18 cellular contexts compared by ENCODE assay signal in the genomic region with DNA sequence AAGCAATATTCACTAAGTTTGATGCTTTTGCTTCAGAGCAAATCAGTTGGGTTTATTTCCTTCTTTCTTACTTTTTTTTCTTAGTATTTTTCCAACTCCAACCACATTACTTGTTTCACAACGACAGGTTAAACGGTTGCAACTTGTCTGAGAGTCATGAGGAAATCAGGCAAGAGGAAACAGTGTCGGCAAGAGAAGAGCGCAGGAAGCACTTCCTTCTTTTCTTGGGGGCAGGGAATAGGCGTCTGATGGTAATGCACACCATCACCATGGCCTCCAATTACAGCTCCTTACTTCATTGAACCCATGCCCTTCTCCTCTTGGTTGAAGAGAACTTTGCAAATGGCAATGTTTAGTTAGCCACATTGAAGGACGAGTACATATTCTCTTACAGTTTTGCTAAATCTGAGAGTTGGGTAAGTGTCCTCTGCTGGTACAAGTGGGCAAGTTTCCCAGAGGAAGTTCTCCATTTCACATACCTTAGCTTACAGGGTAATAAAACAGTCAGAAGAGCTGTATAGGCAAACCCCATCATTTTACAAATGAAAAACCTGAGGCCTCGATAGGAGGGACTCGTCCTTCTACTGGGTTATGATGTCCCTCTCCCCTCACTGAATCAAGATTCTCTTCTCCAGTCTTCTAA. TPM values are rescaled to one million over a fixed set of nuclear protein-coding genes. Genes with fewer than 3 reads are reported as not detected.
DNase-seq lines count a peak whose midpoint lies in the region; ATAC-seq and TF ChIP-seq lines count a peak whose summit lies in the region.
"Had no signal": no experiment of that assay in that cellular context is flagged by ENCODE, and none has a peak within 500 bp of the region (broad histone marks: within the 10 kb centered on the region; RNA-seq: fewer than 3 reads in every experiment).

No MANE protein-coding gene starts in this region.

- ATAC-seq in right lobe of liver (peak; percentile 38 to 63 (median 42)), HG02973 (IDR thresholded peaks at IDR 0.05; ENCODE audit: unreplicated experiment) (no peak), HG03457 (IDR thresholded peaks at IDR 0.05; ENCODE audit: unreplicated experiment) (no peak), GM21529 (IDR thresholded peaks at IDR 0.05; ENCODE audit: unreplicated experiment) (no peak)
- ATAC-seq: activated CD4-positive, CD25-positive, alpha-beta regulatory T cell treated with anti-CD3 and anti-CD28 coated beads, Interleukin-2, amount 50 U/mL, for 24 hours; gastrocnemius medialis; HCT116; stimulated activated naive CD8-positive, alpha-beta T cell treated with anti-CD3 and anti-CD28 coated beads, Interleukin-15, amount 100 ng/mL, for 72 hours had no signal

- peak; percentile 62 for DNase-seq in Ammon's horn (ENCODE audit: low spot score)
- DNase-seq in Kasumi-1 (lab: John Stamatoyannopoulos, UW): peak; percentile 92
- no peak for DNase-seq in T-helper 2 cell treated with Interferon-gamma antibody and Interleukin-4, amounts not matched to agents 5 μg/mL and 100 μg/mL, for 36 hours (ENCODE audit: low spot score)
- DNase-seq in right lobe of liver: no peak
- DNase-seq in stimulated activated CD4-positive, alpha-beta T cell treated with anti-CD3 and anti-CD28 coated beads, Interleukin-15, amount 100 ng/mL, for 24 hours: no peak
- DNase-seq: activated gamma-delta T cell; gastrocnemius medialis; NCI-H1092 treated with DMSO at 0.1 percent for 48 hours; NCI-H2171; stimulated activated naive CD8-positive, alpha-beta T cell treated with anti-CD3 and anti-CD28 coated beads, Interleukin-15, amount 100 ng/mL, for 72 hours had no signal

- no peaks in the 10 kb centered on the region for H3K9me3 ChIP-seq in right lobe of liver
- H3K9me3 ChIP-seq: gastrocnemius medialis, vagina had no signal

- H3K27me3 ChIP-seq in right lobe of liver: no peaks in the 10 kb centered on the region
- H3K27me3 ChIP-seq: gastrocnemius medialis, vagina had no signal

- no peaks in the 10 kb centered on the region for H3K36me3 Mint-ChIP-seq in T-helper 2 cell treated with Interferon-gamma antibody and Interleukin-4, amounts not matched to agents 5 μg/mL and 100 μg/mL, for 36 hours (ENCODE audit: low read depth)

- H3K4me1 Mint-ChIP-seq in T-helper 2 cell treated with Interferon-gamma antibody and Interleukin-4, amounts not matched to agents 5 μg/mL and 100 μg/mL, for 36 hours (ENCODE audit: low read depth): peaks cover 23% of the 10 kb centered on the region
- H3K4me1 Mint-ChIP-seq: neural crest cell; stimulated activated naive CD8-positive, alpha-beta T cell treated with anti-CD3 and anti-CD28 coated beads, Interleukin-15, amount 100 ng/mL, for 72 hours had no signal

- H3K4me3 Mint-ChIP-seq in T-helper 2 cell treated with Interferon-gamma antibody and Interleukin-4, amounts not matched to agents 5 μg/mL and 100 μg/mL, for 36 hours: peak overlapping the region; percentile 21
- H3K4me3 Mint-ChIP-seq: neural crest cell; stimulated activated naive CD8-positive, alpha-beta T cell treated with anti-CD3 and anti-CD28 coated beads, Interleukin-15, amount 100 ng/mL, for 72 hours had no signal

- H3K4me1 ChIP-seq in right lobe of liver: no peaks in the 10 kb centered on the region

- TF ChIP-seq CTCF in right lobe of liver (IDR thresholded peaks at IDR 0.05): no peak

- H3K27ac Mint-ChIP-seq in T-helper 2 cell treated with Interferon-gamma antibody and Interleukin-4, amounts not matched to agents 5 μg/mL and 100 μg/mL, for 36 hours: no peak overlapping the region
- H3K27ac Mint-ChIP-seq: stimulated activated naive CD8-positive, alpha-beta T cell treated with anti-CD3 and anti-CD28 coated beads, Interleukin-15, amount 100 ng/mL, for 72 hours had no signal

- peak overlapping the region in 1 of 3 donors; percentile 45 for H3K27ac ChIP-seq in right lobe of liver
- H3K27ac ChIP-seq: gastrocnemius medialis, vagina had no signal

- no peak for TF ChIP-seq POLR2A in right lobe of liver (IDR thresholded peaks at IDR 0.05)

- no peak overlapping the region for H3K4me3 ChIP-seq in right lobe of liver
- H3K4me3 ChIP-seq: gastrocnemius medialis, vagina had no signal

- 62% methylated on average over 8 of the region's 8 CpGs for WGBS in right lobe of liver (ENCODE audit: insufficient coverage, low coverage, low lambda C conversion rate, missing lambda C conversion rate)

- H3K9me3 Mint-ChIP-seq in T-helper 2 cell treated with Interferon-gamma antibody and Interleukin-4, amounts not matched to agents 5 μg/mL and 100 μg/mL, for 36 hours: no peaks in the 10 kb centered on the region
- H3K9me3 Mint-ChIP-seq: neural crest cell; stimulated activated naive CD8-positive, alpha-beta T cell treated with anti-CD3 and anti-CD28 coated beads, Interleukin-15, amount 100 ng/mL, for 72 hours had no signal

- H3K36me3 ChIP-seq in right lobe of liver: no peaks in the 10 kb centered on the region
- H3K36me3 ChIP-seq: gastrocnemius medialis, vagina had no signal

- no peaks in the 10 kb centered on the region for H3K27me3 Mint-ChIP-seq in T-helper 2 cell treated with Interferon-gamma antibody and Interleukin-4, amounts not matched to agents 5 μg/mL and 100 μg/mL, for 36 hours (ENCODE audit: low read depth)
- H3K27me3 Mint-ChIP-seq: stimulated activated naive CD8-positive, alpha-beta T cell treated with anti-CD3 and anti-CD28 coated beads, Interleukin-15, amount 100 ng/mL, for 72 hours had no signal

- intact Hi-C loops in right lobe of liver (cut with DNase I): no loop called here

RNA-seq across cellular contexts. Expression of a gene that starts 8.3 kb away (rescaled TPM):
- 10 to 100 TPM in 3 of 6 experiments, 1 to 10 TPM in 1, under 1 TPM in 2; 0.31 to 32.8 (median 12.9) TPM for total RNA-seq in right lobe of liver
- total RNA-seq: G401, neural crest cell had no signal

Comparison
In these comparisons a context has a peak if more than half of its experiments do, and no peak if none do; other contexts are left out.
1. DNase-seq: peak in Ammon's horn (single experiment) and Kasumi-1 (2 of 2); none in T-helper 2 cell treated with Interferon-gamma antibody and Interleukin-4, amounts not matched to agents 5 μg/mL and 100 μg/mL, for 36 hours (single experiment), right lobe of liver (0 of 3) and stimulated activated CD4-positive, alpha-beta T cell treated with anti-CD3 and anti-CD28 coated beads, Interleukin-15, amount 100 ng/mL, for 24 hours (single experiment).
2. ATAC-seq: peak in right lobe of liver (4 of 4); none in HG02973 (single experiment), HG03457 (single experiment) and GM21529 (single experiment).